In genomic region chr3:5080779-5081550, GRCh38 we compare ENCODE assay signal across 23 cellular contexts.
"Had no signal": no experiment of that assay in that cellular context is flagged by ENCODE, and none has a peak within 500 bp of the region (broad histone marks: within the 10 kb centered on the region; RNA-seq: fewer than 3 reads in every experiment).

No MANE protein-coding gene starts in this region.

- DNase-seq: effector memory CD4-positive, alpha-beta T cell; foreskin fibroblast; glutamatergic neuron; immature natural killer cell; left lung; mucosa of descending colon; naive thymus-derived CD8-positive, alpha-beta T cell; nucleus accumbens; ovary; right cardiac atrium; stimulated activated CD4-positive, alpha-beta T cell treated with anti-CD3 and anti-CD28 coated beads, Interleukin-2, amount 100 ng/mL, for 48 hours; testis had no signal

- H3K36me3 ChIP-seq: esophagus muscularis mucosa, gastroesophageal sphincter, left lung, ovary, tibial nerve had no signal

- H3K4me3 ChIP-seq: esophagus muscularis mucosa, gastroesophageal sphincter, left lung, lung, mucosa of descending colon, ovary, smooth muscle cell, testis, tibial nerve had no signal

- H3K4me1 Mint-ChIP-seq: central memory CD8-positive, alpha-beta T cell; immature natural killer cell; naive thymus-derived CD8-positive, alpha-beta T cell; stimulated activated memory B cell treated with anti-CD40 and anti-IgM and Interleukin-4, amounts not matched to agents 10 μg/mL and 1 μg/mL and 100 μg/mL, for 72 hours had no signal

- H3K4me1 ChIP-seq: esophagus muscularis mucosa, gastroesophageal sphincter, left lung, testis, tibial nerve had no signal

- H3K9me3 Mint-ChIP-seq: central memory CD8-positive, alpha-beta T cell; immature natural killer cell; naive thymus-derived CD8-positive, alpha-beta T cell; stimulated activated memory B cell treated with anti-CD40 and anti-IgM and Interleukin-4, amounts not matched to agents 10 μg/mL and 1 μg/mL and 100 μg/mL, for 72 hours; stimulated activated naive CD8-positive, alpha-beta T cell treated with anti-CD3 and anti-CD28 coated beads, Interleukin-15, Interleukin-2, amounts not matched to agents 100 ng/mL and 50 ng/mL, for 24 hours had no signal

- ATAC-seq: gastroesophageal sphincter; left lung; mucosa of descending colon; naive thymus-derived CD8-positive, alpha-beta T cell; stimulated activated memory B cell treated with anti-CD40 and anti-IgM and Interleukin-4, amounts not matched to agents 10 μg/mL and 1 μg/mL and 100 μg/mL, for 72 hours had no signal

- H3K4me3 Mint-ChIP-seq: central memory CD8-positive, alpha-beta T cell; immature natural killer cell; naive thymus-derived CD8-positive, alpha-beta T cell; stimulated activated memory B cell treated with anti-CD40 and anti-IgM and Interleukin-4, amounts not matched to agents 10 μg/mL and 1 μg/mL and 100 μg/mL, for 72 hours; stimulated activated naive CD8-positive, alpha-beta T cell treated with anti-CD3 and anti-CD28 coated beads, Interleukin-15, Interleukin-2, amounts not matched to agents 100 ng/mL and 50 ng/mL, for 24 hours had no signal

- H3K27ac Mint-ChIP-seq: immature natural killer cell; progenitor cell of endocrine pancreas; stimulated activated memory B cell treated with anti-CD40 and anti-IgM and Interleukin-4, amounts not matched to agents 10 μg/mL and 1 μg/mL and 100 μg/mL, for 72 hours; stimulated activated naive CD8-positive, alpha-beta T cell treated with anti-CD3 and anti-CD28 coated beads, Interleukin-15, Interleukin-2, amounts not matched to agents 100 ng/mL and 50 ng/mL, for 24 hours had no signal

- H3K36me3 Mint-ChIP-seq: immature natural killer cell; naive thymus-derived CD8-positive, alpha-beta T cell; stimulated activated memory B cell treated with anti-CD40 and anti-IgM and Interleukin-4, amounts not matched to agents 10 μg/mL and 1 μg/mL and 100 μg/mL, for 72 hours had no signal

- H3K9me3 ChIP-seq: esophagus muscularis mucosa, gastroesophageal sphincter, left lung, mucosa of descending colon, ovary, testis, tibial nerve had no signal

- H3K27ac ChIP-seq: epithelial cell of prostate, esophagus muscularis mucosa, gastroesophageal sphincter, left lung, ovary, testis, tibial nerve had no signal

- FAIRE-seq: keratinocyte had no signal

- H3K27me3 ChIP-seq: esophagus muscularis mucosa, gastroesophageal sphincter, left lung, ovary, testis, tibial nerve had no signal
